ENCODE assay signal across 11 cellular contexts in genomic region chr5:92838253-92838652, GRCh38.
A peak's percentile ranks its signal among the peaks of the same experiment; 100 is the strongest.
DNase-seq lines count a peak whose midpoint lies in the region; ATAC-seq and TF ChIP-seq lines count a peak whose summit lies in the region.
"Had no signal": no experiment of that assay in that cellular context is flagged by ENCODE, and none has a peak within 500 bp of the region (broad histone marks: within the 10 kb centered on the region; RNA-seq: fewer than 3 reads in every experiment).

No MANE protein-coding gene starts in this region.

- H3K27me3 ChIP-seq in Panc1 (ENCODE audit: control insufficient read depth, insufficient read depth, low read length), result no peaks in the 10 kb centered on the region

- no peaks in the 10 kb centered on the region for H3K36me3 ChIP-seq in Panc1 (ENCODE audit: control insufficient read depth, insufficient read depth, low read length)

- peak; percentile 54; the same call in 1 of the 2 replicates for ATAC-seq in Panc1
- ATAC-seq in GM21515 (IDR thresholded peaks at IDR 0.05; ENCODE audit: unreplicated experiment), result no peak
- no peak for ATAC-seq in GM18511 (IDR thresholded peaks at IDR 0.05; ENCODE audit: unreplicated experiment)
- ATAC-seq: naive thymus-derived CD4-positive, alpha-beta T cell; T-helper 17 cell had no signal

- TF ChIP-seq CTCF in Panc1 (IDR thresholded peaks at IDR 0.05), result peak; percentile 31; the same call in 1 of the 2 replicates

- intact Hi-C loops in Panc1 (cut with micrococcal nuclease; ENCODE audit: unreplicated experiment), result no loop called here

- DNase-seq in DMS53 treated with DMSO at 0.1 percent for 48 hours (lab: John Stamatoyannopoulos, UW; ENCODE audit: unreplicated experiment), result peak; percentile 51
- peak; percentile 54 for DNase-seq in HPDE6-E6E7 (ENCODE audit: extremely low spot score)
- no peak for DNase-seq in Panc1 (ENCODE audit: low read depth, low spot score)
- DNase-seq in iPS DF 4.7 (ENCODE audit: extremely low read depth, low spot score), result peak; percentile 28
- no peak for DNase-seq in Ammon's horn (ENCODE audit: low spot score)
- DNase-seq in putamen (ENCODE audit: low spot score), result no peak
- DNase-seq: naive thymus-derived CD4-positive, alpha-beta T cell; NCI-H526 treated with DMSO at 0.1 percent for 48 hours; T-helper 17 cell had no signal

- POLR2A ChIA-PET in Panc1 (lab: Charles Lee), result no interaction called here

- in situ Hi-C loops in Panc1 (cut with HindIII; ENCODE audit: low pct_unique_long_range_greater_than_20kb, low sequenced_read_pairs), result no loop called here

- no peak overlapping the region for H3K4me3 ChIP-seq in Panc1 (ENCODE audit: low read depth in 2 of 2, low read length in 2 of 2)

- peaks cover 11% of the 10 kb centered on the region; the same call in 1 of the 2 replicates for H3K9me3 ChIP-seq in Panc1 (ENCODE audit: control insufficient read depth, insufficient read depth, low read depth, low read length)

- CTCF ChIA-PET in Panc1 (lab: Charles Lee), result no interaction called here

- H3K4me1 ChIP-seq in Panc1 (ENCODE audit: control insufficient read depth, insufficient read depth, low read length), result peaks cover 4% of the 10 kb centered on the region; the same call in 1 of the 2 replicates

- peak overlapping the region; percentile 80 for H3K27ac ChIP-seq in Panc1 (ENCODE audit: low read length)

- BruUV-seq in Panc1 (replicated peaks; lab: Mats Ljungman, UMichigan), result no TSS peak

Comparison
In these comparisons a context has a peak if more than half of its experiments do, and no peak if none do; other contexts are left out.
1. DNase-seq: peak in DMS53 treated with DMSO at 0.1 percent for 48 hours (single experiment), HPDE6-E6E7 (single experiment) and iPS DF 4.7 (single experiment); none in Panc1 (single experiment), Ammon's horn (single experiment) and putamen (single experiment).